8 cellular contexts compared by ENCODE assay signal in genomic region chr11:9313648-9314290, GRCh38. TPM values are rescaled to one million over a fixed set of nuclear protein-coding genes. Genes with fewer than 3 reads are reported as not detected.
DNase-seq lines count a peak whose midpoint lies in the region; ATAC-seq and TF ChIP-seq lines count a peak whose summit lies in the region.

No MANE protein-coding gene starts in this region.

- TF ChIP-seq CTCF in A673 (conservative IDR thresholded peaks at IDR 0.05; ENCODE audit: low read depth, low read length) = no peak
- TF ChIP-seq CTCF in mucosa of descending colon (IDR thresholded peaks at IDR 0.05) = no peak
- TF ChIP-seq CTCF in tibial artery (IDR thresholded peaks at IDR 0.05) = no peak

- H3K36me3 ChIP-seq in A673 (ENCODE audit: insufficient read depth, low read length, poor library complexity, severe bottlenecking) (no peaks in the 10 kb centered on the region), endocrine pancreas (ENCODE audit: control insufficient read depth, insufficient read depth, low read length) (no peaks in the 10 kb centered on the region), mucosa of descending colon (ENCODE audit: low read depth) (no peaks in the 10 kb centered on the region), tibial artery (no peaks in the 10 kb centered on the region)

- peak overlapping the region; percentile 99 for H3K4me3 ChIP-seq in A673 (ENCODE audit: low read depth, low read length, poor library complexity, severe bottlenecking)
- peak overlapping the region; percentile 96 for H3K4me3 ChIP-seq in endocrine pancreas (ENCODE audit: control insufficient read depth, insufficient read depth, low read length)
- peak overlapping the region; percentile 74 for H3K4me3 ChIP-seq in mucosa of descending colon
- H3K4me3 ChIP-seq in tibial artery = peak overlapping the region; percentile 97

- CTCF ChIA-PET in A673 (lab: Charles Lee) = no interaction called here

- peak overlapping the region; percentile 95 for H3K27ac ChIP-seq in A673 (ENCODE audit: low read depth, low read length, poor library complexity, severe bottlenecking)
- H3K27ac ChIP-seq in tibial artery = peak overlapping the region; percentile 80 to 84

- H3K4me1 ChIP-seq in A673 (ENCODE audit: insufficient read depth, low read length, poor library complexity, severe bottlenecking) = peaks cover 11% of the 10 kb centered on the region
- H3K4me1 ChIP-seq in endocrine pancreas (ENCODE audit: control insufficient read depth, insufficient read depth, low read length) = no peaks in the 10 kb centered on the region
- peaks cover 18% of the 10 kb centered on the region for H3K4me1 ChIP-seq in mucosa of descending colon (ENCODE audit: low read depth)
- peaks cover 0 to 22% (median 17%) of the 10 kb centered on the region in 4 donors for H3K4me1 ChIP-seq in tibial artery

- DNase-seq in A673 (ENCODE audit: low spot score) (peak; percentile 33), T-helper 2 cell (peak in 3 of 5 experiments; percentile 13 to 50 (median 17)), mucosa of descending colon (peak in 1 of 3 donors; percentile 41), tibial artery (peak in 1 of 2 donors; percentile 22), NCI-H187 treated with DMSO at 0.1 percent for 48 hours (lab: John Stamatoyannopoulos, UW) (no peak)

- peak; percentile 16 for ATAC-seq in GM18505 (IDR thresholded peaks at IDR 0.05; ENCODE audit: unreplicated experiment)
- peak; percentile 9 for ATAC-seq in HG03139 (IDR thresholded peaks at IDR 0.05; ENCODE audit: unreplicated experiment)
- peak; percentile 41 for ATAC-seq in mucosa of descending colon

- H3K27me3 ChIP-seq in A673 (replicated peaks; ENCODE audit: insufficient read depth, low read depth, low read length, poor library complexity) (no peaks in the 10 kb centered on the region), endocrine pancreas (ENCODE audit: control insufficient read depth, insufficient read depth, low read length) (peaks cover 3% of the 10 kb centered on the region), tibial artery (peaks cover 0 to 8% of the 10 kb centered on the region in 2 donors)

- TF ChIP-seq POLR2A in GM18505 (IDR thresholded peaks at IDR 0.05; ENCODE audit: borderline replicate concordance, extremely low read depth, insufficient read depth, insufficient read length) = no peak

- POLR2A ChIA-PET in A673 (lab: Charles Lee; ENCODE audit: low non-redundant PET) = no interaction called here

- TSS peak; percentile 63 for BruUV-seq in A673 (replicated peaks; lab: Mats Ljungman, UMichigan)

- H3K9ac ChIP-seq in endocrine pancreas (ENCODE audit: control insufficient read depth, insufficient read depth, low read length) = peak overlapping the region; percentile 92

- H3K9me3 ChIP-seq in A673 (ENCODE audit: low read depth, low read length, poor library complexity, severe bottlenecking) = no peaks in the 10 kb centered on the region
- no peaks in the 10 kb centered on the region for H3K9me3 ChIP-seq in endocrine pancreas (ENCODE audit: control insufficient read depth, low read length)
- H3K9me3 ChIP-seq in mucosa of descending colon = no peaks in the 10 kb centered on the region
- H3K9me3 ChIP-seq in tibial artery = no peaks in the 10 kb centered on the region

- intact Hi-C loops in A673 (cut with micrococcal nuclease; ENCODE audit: unreplicated experiment) = no loop called here
- intact Hi-C loops in mucosa of descending colon (cut with DNase I, micrococcal nuclease) = loop anchor here in 1 of 2 donors (10.0 kb wide), 1 partner anchor 71 kb away; the partner anchor contains the start of gene IPO7
- intact Hi-C loops in tibial artery (cut with DNase I; ENCODE audit: low total_unique reads) = loop anchor here (5.0 kb wide), 1 partner anchor 49 kb away; no protein-coding TSS in a partner anchor

RNA-seq across cellular contexts. Expression of gene TMEM41B, which starts 0.6 kb away (rescaled TPM):
- 55.1 and 58.0 TPM in 2 replicates for total RNA-seq in A673 (2021)
- total RNA-seq in mucosa of descending colon = 10 to 100 TPM; 33.2 to 57.9 (median 54.0) TPM

RNA-seq across cellular contexts. Expression of gene DENND5A, which starts 48.6 kb away (rescaled TPM):
- total RNA-seq in A673 (2021) (65.4 and 69.7 TPM in 2 replicates), mucosa of descending colon (10 to 100 TPM in 2 of 3 donors, 1 to 10 TPM in 1; 8.3 to 75.7 (median 17.3) TPM)
